ENCODE assay signal across 8 cellular contexts in genomic region chr12:29782821-29783772, GRCh38. TPM values are rescaled to one million over a fixed set of nuclear protein-coding genes. Genes with fewer than 3 reads are reported as not detected.
DNase-seq lines count a peak whose midpoint lies in the region; ATAC-seq and TF ChIP-seq lines count a peak whose summit lies in the region.

No MANE protein-coding gene starts in this region.

- in situ Hi-C loops in Panc1 (cut with HindIII; ENCODE audit: low pct_unique_long_range_greater_than_20kb, low sequenced_read_pairs) = no loop called here

- intact Hi-C loops in Panc1 (cut with micrococcal nuclease; ENCODE audit: unreplicated experiment) (no loop called here), uterus (cut with DNase I; ENCODE audit: low total_unique reads) (no loop called here), Caco-2 (cut with micrococcal nuclease; ENCODE audit: unreplicated experiment) (no loop called here)

- H3K36me3 ChIP-seq in Panc1 (ENCODE audit: control insufficient read depth, insufficient read depth, low read length) = no peaks in the 10 kb centered on the region
- H3K36me3 ChIP-seq in mucosa of stomach (ENCODE audit: control insufficient read depth, insufficient read depth, low read length) = no peaks in the 10 kb centered on the region
- H3K36me3 ChIP-seq in uterus = no peaks in the 10 kb centered on the region
- H3K36me3 ChIP-seq in Caco-2 (ENCODE audit: control insufficient read depth, insufficient read depth, low read length) = no peaks in the 10 kb centered on the region

- BruUV-seq in Panc1 (replicated peaks; lab: Mats Ljungman, UMichigan) (no TSS peak), Caco-2 (replicated peaks; lab: Mats Ljungman, UMichigan) (no TSS peak)

- TF ChIP-seq CTCF in Panc1 (IDR thresholded peaks at IDR 0.05) (no peak), uterus (IDR thresholded peaks at IDR 0.05) (peak in 1 of 4 experiments; percentile 2), Caco-2 (IDR thresholded peaks at IDR 0.05; ENCODE audit: insufficient read depth in 1 of 2, low read depth in 1 of 2, low read length in 1 of 2, severe bottlenecking in 1 of 2, unreplicated experiment in 1 of 2) (no peak)

- H3K4me1 ChIP-seq in Panc1 (ENCODE audit: control insufficient read depth, insufficient read depth, low read length) (no peaks in the 10 kb centered on the region), mucosa of stomach (ENCODE audit: control insufficient read depth, insufficient read depth, low read length) (no peaks in the 10 kb centered on the region), uterus (no peaks in the 10 kb centered on the region), Caco-2 (no peaks in the 10 kb centered on the region)

- no peaks in the 10 kb centered on the region for H3K36me3 Mint-ChIP-seq in Caco-2 (ENCODE audit: insufficient read depth, unreplicated experiment)

- H3K9ac ChIP-seq in mucosa of stomach (ENCODE audit: low read length) = peak overlapping the region; percentile 56

- H3K9me3 Mint-ChIP-seq in Caco-2 (ENCODE audit: unreplicated experiment) = peaks cover 15% of the 10 kb centered on the region

- no peak overlapping the region for H3K27ac Mint-ChIP-seq in Caco-2 (ENCODE audit: unreplicated experiment)

- H3K9me3 ChIP-seq in Panc1 (ENCODE audit: control insufficient read depth, insufficient read depth, low read depth, low read length) = no peaks in the 10 kb centered on the region
- no peaks in the 10 kb centered on the region for H3K9me3 ChIP-seq in mucosa of stomach (ENCODE audit: control insufficient read depth, low read length)
- no peaks in the 10 kb centered on the region for H3K9me3 ChIP-seq in uterus
- peaks cover 14% of the 10 kb centered on the region; the same call in 1 of the 2 replicates for H3K9me3 ChIP-seq in Caco-2

- H3K4me3 ChIP-seq in Panc1 (ENCODE audit: low read depth in 2 of 2, low read length in 2 of 2) = peak overlapping the region; percentile 15 to 39; a peak in 3 of 4 replicates
- H3K4me3 ChIP-seq in mucosa of stomach (ENCODE audit: low read length) = peak overlapping the region; percentile 31
- peak overlapping the region; percentile 63 to 64 for H3K4me3 ChIP-seq in uterus
- no peak overlapping the region for H3K4me3 ChIP-seq in Caco-2 (ENCODE audit: low read depth, low read length)

- POLR2A ChIA-PET in Panc1 (lab: Charles Lee) = no interaction called here
- POLR2A ChIA-PET in Caco-2 (lab: Charles Lee) = no interaction called here

- no peak overlapping the region for H3K27ac ChIP-seq in Panc1 (ENCODE audit: low read length)
- peak overlapping the region; percentile 65 for H3K27ac ChIP-seq in epithelial cell of prostate
- H3K27ac ChIP-seq in uterus = peak overlapping the region; percentile 82 to 84

- CTCF ChIA-PET in Panc1 (lab: Charles Lee) (no interaction called here), Caco-2 (lab: Charles Lee) (no interaction called here)

- no peak overlapping the region for H3K4me3 Mint-ChIP-seq in Caco-2 (ENCODE audit: unreplicated experiment)

- peaks cover 28% of the 10 kb centered on the region for H3K27me3 ChIP-seq in Panc1 (ENCODE audit: control insufficient read depth, insufficient read depth, low read length)
- peaks cover 31% of the 10 kb centered on the region for H3K27me3 ChIP-seq in mucosa of stomach (ENCODE audit: control insufficient read depth, insufficient read depth, low read length)
- no peaks in the 10 kb centered on the region for H3K27me3 ChIP-seq in uterus
- H3K27me3 ChIP-seq in Caco-2 (replicated peaks; ENCODE audit: control insufficient read depth, insufficient read depth, low read length) = no peaks in the 10 kb centered on the region

- peak; percentile 30 for ATAC-seq in GM18517 (IDR thresholded peaks at IDR 0.05; ENCODE audit: unreplicated experiment)
- ATAC-seq in HG02759 (IDR thresholded peaks at IDR 0.05; ENCODE audit: unreplicated experiment) = peak; percentile 19
- ATAC-seq in Panc1 = peak; percentile 81

- peaks cover 2% of the 10 kb centered on the region for H3K27me3 Mint-ChIP-seq in Caco-2 (ENCODE audit: insufficient read depth, unreplicated experiment)

- H3K4me1 Mint-ChIP-seq in Caco-2 (ENCODE audit: low read depth, unreplicated experiment) = no peaks in the 10 kb centered on the region

- TF ChIP-seq POLR2A in uterus (IDR thresholded peaks at IDR 0.05) = no peak

- DNase-seq in Panc1 (ENCODE audit: low read depth, low spot score) (no peak), epithelial cell of prostate (ENCODE audit: low read depth, low spot score) (no peak), uterus (peak; percentile 27 to 40), Caco-2 (no peak)
- DNase-seq in effector CD8-positive, alpha-beta T cell (lab: John Stamatoyannopoulos, UW) = no peak

RNA-seq across cellular contexts. Expression of gene TMTC1, which starts 0.6 kb away (rescaled TPM):
- total RNA-seq in Panc1 (2021; ENCODE audit: unreplicated experiment) = 0.28 TPM
- polyA plus RNA-seq in Panc1 (2012; ENCODE audit: insufficient read length) = not detected
- 10 to 100 TPM; 20.5 to 80.6 (median 67.1) TPM for total RNA-seq in uterus
- total RNA-seq in Caco-2 (2022) = not detected in 2 replicates

Comparison
In these comparisons a context has a peak if more than half of its experiments do, and no peak if none do; other contexts are left out.
1. ATAC-seq: peak in every context shown above with its lines; median percentile 81 in Panc1; 30 in GM18517; 19 in HG02759.
2. DNase-seq: peak in uterus (2 of 2); none in Panc1 (single experiment), epithelial cell of prostate (single experiment), Caco-2 (0 of 2) and effector CD8-positive, alpha-beta T cell (single experiment).
3. RNA of gene TMTC1, which starts 0.6 kb away (total RNA-seq): 20.5 to 80.6 TPM in uterus; 0.28 TPM in Panc1 (single experiment) and not detected in Caco-2; every median in the first group is over 10 times any median in the second.